ENCODE assay signal across 8 cellular contexts in genomic region chr9:38227061-38227540, GRCh38.
A peak's percentile ranks its signal among the peaks of the same experiment; 100 is the strongest.
DNase-seq lines count a peak whose midpoint lies in the region; ATAC-seq and TF ChIP-seq lines count a peak whose summit lies in the region.

No MANE protein-coding gene starts in this region.

- TF ChIP-seq CTCF in CD4-positive, alpha-beta T cell (IDR thresholded peaks at IDR 0.05) = no peak

- no peaks in the 10 kb centered on the region for H3K9me3 Mint-ChIP-seq in CD4-positive, alpha-beta T cell
- H3K9me3 Mint-ChIP-seq in activated naive CD4-positive, alpha-beta T cell treated with anti-CD3 and anti-CD28 coated beads, Interleukin-2, amount 50 U/mL, for 24 hours = no peaks in the 10 kb centered on the region

- H3K36me3 ChIP-seq in SK-N-MC (ENCODE audit: insufficient read depth, low read length) = no peaks in the 10 kb centered on the region

- peak; percentile 26 to 75 (median 54) for DNase-seq in CD4-positive, alpha-beta T cell
- peak; percentile 98 for DNase-seq in NCI-H1092 treated with DMSO at 0.1 percent for 48 hours (lab: John Stamatoyannopoulos, UW)
- DNase-seq in SK-N-MC (ENCODE audit: low read depth, low spot score) = no peak
- DNase-seq in iPS DF 4.7 (ENCODE audit: extremely low read depth, low spot score) = peak; percentile 9
- DNase-seq in stimulated activated CD4-positive, alpha-beta T cell treated with anti-CD3 and anti-CD28 coated beads, Interleukin-2, amount 100 ng/mL, for 24 hours = peak; percentile 55 to 72

- H3K27me3 Mint-ChIP-seq in CD4-positive, alpha-beta T cell = no peaks in the 10 kb centered on the region
- peaks cover under 1% of the 10 kb centered on the region for H3K27me3 Mint-ChIP-seq in activated naive CD4-positive, alpha-beta T cell treated with anti-CD3 and anti-CD28 coated beads, Interleukin-2, amount 50 U/mL, for 24 hours

- peak overlapping the region; percentile 86 for H3K4me3 Mint-ChIP-seq in CD4-positive, alpha-beta T cell
- peak overlapping the region; percentile 79 for H3K4me3 Mint-ChIP-seq in activated naive CD4-positive, alpha-beta T cell treated with anti-CD3 and anti-CD28 coated beads, Interleukin-2, amount 50 U/mL, for 24 hours

- H3K27me3 ChIP-seq in CD4-positive, alpha-beta T cell (ENCODE audit: control insufficient read depth, insufficient read depth, low read length) = peaks cover 6% of the 10 kb centered on the region

- no peaks in the 10 kb centered on the region for H3K36me3 Mint-ChIP-seq in CD4-positive, alpha-beta T cell (ENCODE audit: low read depth)
- no peaks in the 10 kb centered on the region for H3K36me3 Mint-ChIP-seq in activated naive CD4-positive, alpha-beta T cell treated with anti-CD3 and anti-CD28 coated beads, Interleukin-2, amount 50 U/mL, for 24 hours

- H3K27ac Mint-ChIP-seq in CD4-positive, alpha-beta T cell = peak overlapping the region; percentile 50
- H3K27ac Mint-ChIP-seq in activated naive CD4-positive, alpha-beta T cell treated with anti-CD3 and anti-CD28 coated beads, Interleukin-2, amount 50 U/mL, for 24 hours = peak overlapping the region; percentile 24

- POLR2A ChIA-PET in CD4-positive, alpha-beta T cell (lab: Charles Lee) = interaction anchor here (1.1 kb wide), 1 partner anchor 324 kb away, joined by 3 read pairs; the partner anchor contains the start of gene SLC25A51

- ATAC-seq in CD4-positive, alpha-beta T cell (ENCODE audit: poor library complexity) = peak; percentile 85
- peak; percentile 65 for ATAC-seq in GM21526 (IDR thresholded peaks at IDR 0.05; ENCODE audit: low FRiP score, unreplicated experiment)
- ATAC-seq in HG03378 (IDR thresholded peaks at IDR 0.05; ENCODE audit: unreplicated experiment) = no peak

- CTCF ChIA-PET in CD4-positive, alpha-beta T cell (lab: Charles Lee) = no interaction called here

- H3K9ac ChIP-seq in SK-N-MC (ENCODE audit: insufficient read length) = no peak overlapping the region

- intact Hi-C loops in CD4-positive, alpha-beta T cell (cut with DNase I, micrococcal nuclease) = no loop called here

- H3K9me3 ChIP-seq in CD4-positive, alpha-beta T cell (ENCODE audit: control insufficient read depth, low read length) = no peaks in the 10 kb centered on the region
- H3K9me3 ChIP-seq in SK-N-MC (ENCODE audit: low read depth, low read length) = no peaks in the 10 kb centered on the region

- H3K27ac ChIP-seq in CD4-positive, alpha-beta T cell (ENCODE audit: low read depth, low read length) = no peak overlapping the region
- H3K27ac ChIP-seq in SK-N-MC = no peak overlapping the region

- peak overlapping the region; percentile 45 for H3K4me3 ChIP-seq in SK-N-MC

- peaks cover 21% of the 10 kb centered on the region for H3K4me1 Mint-ChIP-seq in CD4-positive, alpha-beta T cell (ENCODE audit: low read depth)
- peaks cover 16% of the 10 kb centered on the region for H3K4me1 Mint-ChIP-seq in activated naive CD4-positive, alpha-beta T cell treated with anti-CD3 and anti-CD28 coated beads, Interleukin-2, amount 50 U/mL, for 24 hours
